27 cellular contexts compared by ENCODE assay signal in genomic region chr19:21117041-21117907, GRCh38. TPM values are rescaled to one million over a fixed set of nuclear protein-coding genes. Genes with fewer than 3 reads are reported as not detected.
A peak's percentile ranks its signal among the peaks of the same experiment; 100 is the strongest.
DNase-seq lines count a peak whose midpoint lies in the region; ATAC-seq and TF ChIP-seq lines count a peak whose summit lies in the region.
"Had no signal": no experiment of that assay in that cellular context is flagged by ENCODE, and none has a peak within 500 bp of the region (broad histone marks: within the 10 kb centered on the region; RNA-seq: fewer than 3 reads in every experiment).

No MANE protein-coding gene starts in this region.

- H3K4me3 Mint-ChIP-seq in natural killer cell treated with Interleukin-12 subunit alpha and Interleukin-12 subunit beta and Interleukin-15 and Interleukin-18, amount 100 ng/mL, for 72 hours: peak overlapping the region; percentile 11
- H3K4me3 Mint-ChIP-seq: activated CD4-positive, alpha-beta T cell treated with anti-CD3 and anti-CD28 coated beads, Interleukin-2, amount 10 ng/mL, durations not matched to agents 7 days and 5 days; activated CD8-positive, alpha-beta memory T cell treated with anti-CD3 and anti-CD28 coated beads, Interleukin-2, amount 10 ng/mL, durations not matched to agents 7 days and 5 days; activated naive CD4-positive, alpha-beta T cell treated with anti-CD3 and anti-CD28 coated beads, Interleukin-2, amount 10 ng/mL, durations not matched to agents 7 days and 5 days; CD8-positive, alpha-beta memory T cell; nephron; T-helper 1 cell treated with Interleukin-12 subunit alpha and Interleukin-12 subunit beta and Interleukin-4 antibody, amounts not matched to agents 30 μg/mL and 1 μg/mL, for 36 hours had no signal

- H3K4me3 ChIP-seq in epithelial cell of esophagus (ENCODE audit: low read length) (no peak overlapping the region), PC-3 (ENCODE audit: low read length) (no peak overlapping the region), ovary (no peak overlapping the region)
- H3K4me3 ChIP-seq: gastroesophageal sphincter, GM12878, pancreas, vagina had no signal

- no peaks in the 10 kb centered on the region for H3K79me2 ChIP-seq in PC-3 (ENCODE audit: low read length)

- no peaks in the 10 kb centered on the region for H3K27me3 ChIP-seq in PC-3 (ENCODE audit: low read length)
- no peaks in the 10 kb centered on the region for H3K27me3 ChIP-seq in ovary
- H3K27me3 ChIP-seq: gastroesophageal sphincter, pancreas, vagina had no signal

- peaks cover 15 to 21% of the 10 kb centered on the region in 2 donors for H3K4me1 Mint-ChIP-seq in natural killer cell treated with Interleukin-12 subunit alpha and Interleukin-12 subunit beta and Interleukin-15 and Interleukin-18, amount 100 ng/mL, for 72 hours (ENCODE audit: low read depth in 2 of 2)
- H3K4me1 Mint-ChIP-seq: activated CD4-positive, alpha-beta T cell treated with anti-CD3 and anti-CD28 coated beads, Interleukin-2, amount 10 ng/mL, durations not matched to agents 7 days and 5 days; activated CD8-positive, alpha-beta memory T cell treated with anti-CD3 and anti-CD28 coated beads, Interleukin-2, amount 10 ng/mL, durations not matched to agents 7 days and 5 days; activated naive CD4-positive, alpha-beta T cell treated with anti-CD3 and anti-CD28 coated beads, Interleukin-2, amount 10 ng/mL, durations not matched to agents 7 days and 5 days; CD8-positive, alpha-beta memory T cell; nephron had no signal

- H3K4me1 ChIP-seq in PC-3 (ENCODE audit: insufficient read depth, low read length) (no peaks in the 10 kb centered on the region), ovary (ENCODE audit: insufficient read depth) (no peaks in the 10 kb centered on the region)
- H3K4me1 ChIP-seq: gastroesophageal sphincter, pancreas, vagina had no signal

- H2AFZ ChIP-seq in PC-3 (ENCODE audit: low read length): no peak overlapping the region

- H3K9me3 Mint-ChIP-seq in natural killer cell treated with Interleukin-12 subunit alpha and Interleukin-12 subunit beta and Interleukin-15 and Interleukin-18, amount 100 ng/mL, for 72 hours: peaks cover 15% of the 10 kb centered on the region

- no TSS peak for BruUV-seq in PC-3 (replicated peaks; lab: Mats Ljungman, UMichigan)

- POLR2A ChIA-PET in PC-3 (lab: Charles Lee; ENCODE audit: unreplicated experiment): no interaction called here

- WGBS in ovary, 3 donors: 97 to 98% (median 98%) methylated on average over 2 of the region's 2 CpGs

- H3K27ac ChIP-seq in PC-3 (ENCODE audit: low read length) (no peak overlapping the region), ovary (no peak overlapping the region)
- H3K27ac ChIP-seq: gastroesophageal sphincter, pancreas, vagina had no signal

- H3K36me3 Mint-ChIP-seq in natural killer cell treated with Interleukin-12 subunit alpha and Interleukin-12 subunit beta and Interleukin-15 and Interleukin-18, amount 100 ng/mL, for 72 hours: peaks cover 50% of the 10 kb centered on the region

- H3F3A ChIP-seq in PC-3 (ENCODE audit: low read length, unreplicated experiment): no peaks in the 10 kb centered on the region

- no peaks in the 10 kb centered on the region for H3K9me2 ChIP-seq in PC-3 (replicated peaks; ENCODE audit: low read length)

- H3K27ac Mint-ChIP-seq in natural killer cell treated with Interleukin-12 subunit alpha and Interleukin-12 subunit beta and Interleukin-15 and Interleukin-18, amount 100 ng/mL, for 72 hours: peak overlapping the region; percentile 80 to 96
- H3K27ac Mint-ChIP-seq: activated CD4-positive, alpha-beta T cell treated with anti-CD3 and anti-CD28 coated beads, Interleukin-2, amount 10 ng/mL, durations not matched to agents 7 days and 5 days; activated CD8-positive, alpha-beta memory T cell treated with anti-CD3 and anti-CD28 coated beads, Interleukin-2, amount 10 ng/mL, durations not matched to agents 7 days and 5 days; activated naive CD4-positive, alpha-beta T cell treated with anti-CD3 and anti-CD28 coated beads, Interleukin-2, amount 10 ng/mL, durations not matched to agents 7 days and 5 days; CD8-positive, alpha-beta memory T cell; nephron; T-helper 1 cell treated with Interleukin-12 subunit alpha and Interleukin-12 subunit beta and Interleukin-4 antibody, amounts not matched to agents 30 μg/mL and 1 μg/mL, for 36 hours had no signal

- H3K4me2 ChIP-seq in PC-3 (ENCODE audit: low read length): no peak overlapping the region

- H3K9me3 ChIP-seq in PC-3 (ENCODE audit: low read length) (peaks cover 21% of the 10 kb centered on the region), ovary (no peaks in the 10 kb centered on the region)
- H3K9me3 ChIP-seq: pancreas had no signal

- peaks cover 50% of the 10 kb centered on the region for H3K36me3 ChIP-seq in PC-3 (ENCODE audit: low read depth, low read length)
- H3K36me3 ChIP-seq in ovary: no peaks in the 10 kb centered on the region

- no peak overlapping the region for H3K9ac ChIP-seq in PC-3 (ENCODE audit: low read length)

- ATAC-seq in natural killer cell treated with Interleukin-12 subunit alpha and Interleukin-12 subunit beta and Interleukin-15 and Interleukin-18, amount 100 ng/mL, for 72 hours: peak in 1 of 2 donors; percentile 72
- ATAC-seq in PC-3: no peak
- no peak for ATAC-seq in left cardiac atrium
- ATAC-seq: activated CD8-positive, alpha-beta memory T cell treated with anti-CD3 and anti-CD28 coated beads, Interleukin-2, amount 10 ng/mL, durations not matched to agents 7 days and 5 days; esophagus mucosa; gastroesophageal sphincter; GM12878; pancreas; right cardiac atrium had no signal

- no peaks in the 10 kb centered on the region for H3K27me3 Mint-ChIP-seq in natural killer cell treated with Interleukin-12 subunit alpha and Interleukin-12 subunit beta and Interleukin-15 and Interleukin-18, amount 100 ng/mL, for 72 hours
- H3K27me3 Mint-ChIP-seq: activated CD4-positive, alpha-beta T cell treated with anti-CD3 and anti-CD28 coated beads, Interleukin-2, amount 10 ng/mL, durations not matched to agents 7 days and 5 days; activated CD8-positive, alpha-beta memory T cell treated with anti-CD3 and anti-CD28 coated beads, Interleukin-2, amount 10 ng/mL, durations not matched to agents 7 days and 5 days; activated naive CD4-positive, alpha-beta T cell treated with anti-CD3 and anti-CD28 coated beads, Interleukin-2, amount 10 ng/mL, durations not matched to agents 7 days and 5 days; CD8-positive, alpha-beta memory T cell had no signal

- TF ChIP-seq EP300 in ovary (IDR thresholded peaks at IDR 0.05): no peak

- TF ChIP-seq CTCF in epithelial cell of esophagus (IDR thresholded peaks at IDR 0.05; ENCODE audit: insufficient read depth, low read depth, low read length, missing control alignments) (no peak), PC-3 (conservative IDR thresholded peaks at IDR 0.05; ENCODE audit: low read depth, low read length) (no peak), ovary (IDR thresholded peaks at IDR 0.05) (no peak)

- no peaks in the 10 kb centered on the region for H4K20me1 ChIP-seq in PC-3 (ENCODE audit: low read length)

- DNase-seq in GM04504 (ENCODE audit: low read depth) (peak; percentile 6), NCI-H226 (peak; percentile 57), epithelial cell of esophagus (ENCODE audit: low read depth) (peak; percentile 31), PC-3 (no peak), left cardiac atrium (no peak), ovary (no peak)
- DNase-seq in natural killer cell treated with Interleukin-12 subunit alpha and Interleukin-12 subunit beta and Interleukin-15 and Interleukin-18, amount 100 ng/mL, for 72 hours (ENCODE audit: low spot score): no peak
- DNase-seq: activated CD4-positive, alpha-beta T cell treated with anti-CD3 and anti-CD28 coated beads, Interleukin-2, amount 10 ng/mL, durations not matched to agents 7 days and 5 days; activated CD8-positive, alpha-beta memory T cell treated with anti-CD3 and anti-CD28 coated beads, Interleukin-2, amount 10 ng/mL, durations not matched to agents 7 days and 5 days; activated naive CD4-positive, alpha-beta T cell treated with anti-CD3 and anti-CD28 coated beads, Interleukin-2, amount 10 ng/mL, durations not matched to agents 7 days and 5 days; anterior cingulate cortex; CD8-positive, alpha-beta memory T cell; effector CD4-positive, alpha-beta T cell; islet precursor cell; mesenchymal stem cell; NCI-H1436; NCI-H524 treated with DMSO at 0.1 percent for 48 hours; pancreas; right cardiac atrium; stimulated activated CD4-positive, alpha-beta T cell treated with anti-CD3 and anti-CD28 coated beads, Interleukin-15, amount 100 ng/mL, for 24 hours; substantia nigra had no signal

- intact Hi-C loops in PC-3 (cut with micrococcal nuclease): no loop called here
- intact Hi-C loops in left cardiac atrium (cut with DNase I): no loop called here
- intact Hi-C loops in ovary (cut with DNase I): no loop called here

- TF ChIP-seq POLR2A in ovary (IDR thresholded peaks at IDR 0.05): no peak

- CTCF ChIA-PET in PC-3 (lab: Charles Lee): no interaction called here

RNA-seq across cellular contexts. Expression of gene ZNF431, which starts 24.6 kb away (rescaled TPM):
- 10 to 100 TPM; 22.2 to 33.6 TPM for total RNA-seq in natural killer cell treated with Interleukin-12 subunit alpha and Interleukin-12 subunit beta and Interleukin-15 and Interleukin-18, amount 100 ng/mL, for 72 hours
- total RNA-seq in PC-3 (2014; rRNA removed): 2.5 and 9.2 TPM in 2 replicates
- 10 to 100 TPM in 1 of 2 donors, 1 to 10 TPM in 1; 6.8 to 10.9 TPM for total RNA-seq in left cardiac atrium
- total RNA-seq in ovary: 10 to 100 TPM; 11.7 to 52.2 (median 30.3) TPM
- polyA plus RNA-seq in ovary: 10 to 100 TPM; 33.0 to 34.8 TPM

RNA-seq across cellular contexts. Expression of gene ZNF714, which starts 35.3 kb away (rescaled TPM):
- 10 to 100 TPM; 16.9 to 30.1 TPM for total RNA-seq in natural killer cell treated with Interleukin-12 subunit alpha and Interleukin-12 subunit beta and Interleukin-15 and Interleukin-18, amount 100 ng/mL, for 72 hours
- 8.8 and 9.3 TPM in 2 replicates for total RNA-seq in PC-3 (2014; rRNA removed)
- total RNA-seq in left cardiac atrium: 1 to 10 TPM; 2.0 to 2.9 TPM
- total RNA-seq in ovary: 10 to 100 TPM in 6 of 7 donors, 1 to 10 TPM in 1; 7.7 to 45.1 (median 19.9) TPM
- polyA plus RNA-seq in ovary: 10 to 100 TPM in 1 of 2 donors, 1 to 10 TPM in 1; 9.7 to 10.0 TPM

Comparison
In these comparisons a context has a peak if more than half of its experiments do, and no peak if none do; other contexts are left out.
1. DNase-seq: peak in GM04504 (single experiment), NCI-H226 (single experiment) and epithelial cell of esophagus (single experiment); none in natural killer cell treated with Interleukin-12 subunit alpha and Interleukin-12 subunit beta and Interleukin-15 and Interleukin-18, amount 100 ng/mL, for 72 hours (single experiment), PC-3 (single experiment), left cardiac atrium (single experiment) and ovary (0 of 5).